Comparison of ENCODE assay signal across 29 cellular contexts in genomic region chr13:85567909-85568308, GRCh38.
"Had no signal": no experiment of that assay in that cellular context is flagged by ENCODE, and none has a peak within 500 bp of the region (broad histone marks: within the 10 kb centered on the region; RNA-seq: fewer than 3 reads in every experiment).

No MANE protein-coding gene starts in this region.

- H3K27me3 ChIP-seq: brain microvascular endothelial cell, cardiac muscle cell, SJSA1 had no signal

- H3K4me3 Mint-ChIP-seq: activated CD4-positive, alpha-beta memory T cell treated with anti-CD3 and anti-CD28 coated beads, Interleukin-2, amount 10 ng/mL, durations not matched to agents 7 days and 5 days; activated CD4-positive, alpha-beta T cell treated with anti-CD3 and anti-CD28 coated beads for 36 hours; activated naive CD4-positive, alpha-beta T cell treated with anti-CD3 and anti-CD28 coated beads, Interleukin-2, amount 10 ng/mL, durations not matched to agents 7 days and 5 days; activated naive CD8-positive, alpha-beta T cell treated with anti-CD3 and anti-CD28 coated beads for 36 hours; activated T-cell treated with anti-CD3 and anti-CD28 coated beads, Interleukin-2, amount 50 U/mL, for 72 hours; T-helper 17 cell had no signal

- ATAC-seq: activated CD4-positive, alpha-beta T cell treated with anti-CD3 and anti-CD28 coated beads for 36 hours; activated T-cell treated with anti-CD3 and anti-CD28 coated beads, Interleukin-2, amount 50 U/mL, for 72 hours; K562; PC-3; T-helper 17 cell had no signal

- H3K4me1 Mint-ChIP-seq: activated CD4-positive, alpha-beta memory T cell treated with anti-CD3 and anti-CD28 coated beads, Interleukin-2, amount 10 ng/mL, durations not matched to agents 7 days and 5 days; activated CD4-positive, alpha-beta T cell treated with anti-CD3 and anti-CD28 coated beads for 36 hours; activated naive CD4-positive, alpha-beta T cell treated with anti-CD3 and anti-CD28 coated beads, Interleukin-2, amount 10 ng/mL, durations not matched to agents 7 days and 5 days; activated naive CD8-positive, alpha-beta T cell treated with anti-CD3 and anti-CD28 coated beads for 36 hours; T-helper 17 cell had no signal

- FAIRE-seq: K562, RCC 7860, TTC549 had no signal

- DNase-seq: activated CD4-positive, alpha-beta memory T cell treated with anti-CD3 and anti-CD28 coated beads, Interleukin-2, amount 10 ng/mL, durations not matched to agents 7 days and 5 days; activated CD4-positive, alpha-beta T cell treated with anti-CD3 and anti-CD28 coated beads for 36 hours; activated CD4-positive, alpha-beta T cell treated with anti-CD3 and anti-CD28 coated beads, Interleukin-2, amount 50 U/mL, for 1 hour; activated gamma-delta T cell treated with Interleukin-2 at 50 U/mL for 16 hours; activated naive CD4-positive, alpha-beta T cell treated with anti-CD3 and anti-CD28 coated beads, Interleukin-2, amount 10 ng/mL, durations not matched to agents 7 days and 5 days; activated naive CD8-positive, alpha-beta T cell treated with anti-CD3 and anti-CD28 coated beads for 36 hours; activated T-cell treated with anti-CD3 and anti-CD28 coated beads for 4 hours; activated T-cell treated with anti-CD3 and anti-CD28 coated beads, Interleukin-2, amount 50 U/mL, for 72 hours; brain microvascular endothelial cell; Kasumi-1; NCI-H1048; NCI-H187; NCI-H2081; NCI-H2171; NCI-H345; NCI-H510A; NCI-H526 treated with DMSO at 0.1 percent for 48 hours; NK-92 treated with Interleukin-12 subunit alpha and Interleukin-12 subunit beta, amount 100 ng/mL, for 24 hours; PC-3; SHP77; T-helper 17 cell; T-helper 9 cell had no signal

- H3K9me3 Mint-ChIP-seq: activated naive CD8-positive, alpha-beta T cell treated with anti-CD3 and anti-CD28 coated beads for 36 hours had no signal

- H3K36me3 Mint-ChIP-seq: activated naive CD4-positive, alpha-beta T cell treated with anti-CD3 and anti-CD28 coated beads, Interleukin-2, amount 10 ng/mL, durations not matched to agents 7 days and 5 days; activated naive CD8-positive, alpha-beta T cell treated with anti-CD3 and anti-CD28 coated beads for 36 hours had no signal

- H3K27me3 Mint-ChIP-seq: activated CD4-positive, alpha-beta memory T cell treated with anti-CD3 and anti-CD28 coated beads, Interleukin-2, amount 10 ng/mL, durations not matched to agents 7 days and 5 days; activated CD4-positive, alpha-beta T cell treated with anti-CD3 and anti-CD28 coated beads for 36 hours; activated naive CD4-positive, alpha-beta T cell treated with anti-CD3 and anti-CD28 coated beads, Interleukin-2, amount 10 ng/mL, durations not matched to agents 7 days and 5 days; T-helper 17 cell had no signal

- H3K27ac ChIP-seq: brain microvascular endothelial cell, cardiac muscle cell, SJSA1, VCaP had no signal

- H3K9me3 ChIP-seq: SJSA1 had no signal

- H3K27ac Mint-ChIP-seq: activated CD4-positive, alpha-beta memory T cell treated with anti-CD3 and anti-CD28 coated beads, Interleukin-2, amount 10 ng/mL, durations not matched to agents 7 days and 5 days; activated CD4-positive, alpha-beta T cell treated with anti-CD3 and anti-CD28 coated beads for 36 hours; activated naive CD4-positive, alpha-beta T cell treated with anti-CD3 and anti-CD28 coated beads, Interleukin-2, amount 10 ng/mL, durations not matched to agents 7 days and 5 days; activated naive CD8-positive, alpha-beta T cell treated with anti-CD3 and anti-CD28 coated beads for 36 hours; activated T-cell treated with anti-CD3 and anti-CD28 coated beads, Interleukin-2, amount 50 U/mL, for 72 hours; activated T-helper 2 cell treated with anti-CD3 and anti-CD28 coated beads, Interferon-gamma antibody, Interleukin-2, Interleukin-4, amounts not matched to agents 10 μg/mL and 5 μg/mL and 100 μg/mL, durations not matched to agents 14 hours and 24 hours and 36 hours; T-helper 17 cell had no signal

- H3K4me3 ChIP-seq: cardiac muscle cell, K562, SJSA1 had no signal

- H3K36me3 ChIP-seq: brain microvascular endothelial cell, cardiac muscle cell, SJSA1 had no signal
